Comparison of ENCODE assay signal across 8 cellular contexts in genomic region chr16:2537451-2538379, GRCh38. TPM values are rescaled to one million over a fixed set of nuclear protein-coding genes. Genes with fewer than 3 reads are reported as not detected.
DNase-seq lines count a peak whose midpoint lies in the region; ATAC-seq and TF ChIP-seq lines count a peak whose summit lies in the region.

Gene PDPK1 (plus strand): TSS chr16:2538021. CDS start chr16:2538113, 92 bp downstream.

- in situ Hi-C loops in GM13977 (cut with MboI; ENCODE audit: low pct_unique_long_range_greater_than_20kb, low sequenced_read_pairs, unreplicated experiment), result no loop called here

- H3K9me3 ChIP-seq in left ventricle myocardium inferior (replicated peaks) (no peaks in the 10 kb centered on the region), psoas muscle (no peaks in the 10 kb centered on the region)

- no peaks in the 10 kb centered on the region for H3K27me3 ChIP-seq in left ventricle myocardium inferior (ENCODE audit: low read depth)
- H3K27me3 ChIP-seq in psoas muscle (ENCODE audit: insufficient read depth in 3 of 3, low read length in 2 of 3), result no peaks in the 10 kb centered on the region

- H3K4me1 ChIP-seq in left ventricle myocardium inferior (peaks cover 55% of the 10 kb centered on the region), psoas muscle (peaks cover 38% of the 10 kb centered on the region), urinary bladder (ENCODE audit: insufficient read depth) (no peaks in the 10 kb centered on the region)

- H3K27me3 Mint-ChIP-seq in T-helper 1 cell treated with Interleukin-12 subunit alpha and Interleukin-12 subunit beta and Interleukin-4 antibody, amounts not matched to agents 30 μg/mL and 1 μg/mL, for 36 hours (ENCODE audit: low read depth), result no peaks in the 10 kb centered on the region

- 0% methylated on average over 50 to 126 of the region's 126 CpGs for WGBS in psoas muscle, 3 donors
- WGBS in urinary bladder, result under 1% methylated on average over 121 of the region's 126 CpGs

- peak within 1 kb of the TSS; percentile 74 for H3K4me3 ChIP-seq in left ventricle myocardium inferior
- H3K4me3 ChIP-seq in psoas muscle, result peak within 1 kb of the TSS; percentile 78
- H3K4me3 ChIP-seq in urinary bladder (ENCODE audit: low read depth, low read length), result peak within 1 kb of the TSS; percentile 94

- DNase-seq in GM13977 (ENCODE audit: low spot score) (peak; percentile 98), NCI-H146 treated with DMSO at 0.1 percent for 48 hours (lab: John Stamatoyannopoulos, UW; ENCODE audit: unreplicated experiment) (peak; percentile 91), amniotic stem cell (lab: John Stamatoyannopoulos, UW) (peak; percentile 85), left ventricle myocardium inferior (peak; percentile 95), psoas muscle (peak; percentile 95 to 98)

- peak within 1 kb of the TSS; percentile 87 for H3K4me3 Mint-ChIP-seq in T-helper 1 cell treated with Interleukin-12 subunit alpha and Interleukin-12 subunit beta and Interleukin-4 antibody, amounts not matched to agents 30 μg/mL and 1 μg/mL, for 36 hours

- peak; percentile 75 for ATAC-seq in HG02884 (IDR thresholded peaks at IDR 0.05; ENCODE audit: unreplicated experiment)
- ATAC-seq in psoas muscle, result peak; percentile 92 to 94 (median 94)

- intact Hi-C loops in left ventricle myocardium inferior (cut with micrococcal nuclease), result no loop called here
- intact Hi-C loops in psoas muscle (cut with DNase I), result loop anchor here in 1 of 2 donors (10.0 kb wide), 1 partner anchor 57 kb away; no protein-coding TSS in a partner anchor

- H3K36me3 ChIP-seq in left ventricle myocardium inferior, result no peaks in the 10 kb centered on the region
- peaks cover 0 to 5% of the 10 kb centered on the region in 2 donors for H3K36me3 ChIP-seq in psoas muscle (ENCODE audit: insufficient read depth in 1 of 2, low read depth in 1 of 2)
- no peaks in the 10 kb centered on the region for H3K36me3 ChIP-seq in urinary bladder (ENCODE audit: insufficient read depth)

- H3K36me3 Mint-ChIP-seq in T-helper 1 cell treated with Interleukin-12 subunit alpha and Interleukin-12 subunit beta and Interleukin-4 antibody, amounts not matched to agents 30 μg/mL and 1 μg/mL, for 36 hours (ENCODE audit: low read depth), result peaks cover 6% of the 10 kb centered on the region

- peaks cover 26% of the 10 kb centered on the region for H3K4me1 Mint-ChIP-seq in T-helper 1 cell treated with Interleukin-12 subunit alpha and Interleukin-12 subunit beta and Interleukin-4 antibody, amounts not matched to agents 30 μg/mL and 1 μg/mL, for 36 hours (ENCODE audit: low read depth)

- H3K27ac Mint-ChIP-seq in T-helper 1 cell treated with Interleukin-12 subunit alpha and Interleukin-12 subunit beta and Interleukin-4 antibody, amounts not matched to agents 30 μg/mL and 1 μg/mL, for 36 hours, result peak within 1 kb of the TSS; percentile 93

- no peaks in the 10 kb centered on the region for H3K9me3 Mint-ChIP-seq in T-helper 1 cell treated with Interleukin-12 subunit alpha and Interleukin-12 subunit beta and Interleukin-4 antibody, amounts not matched to agents 30 μg/mL and 1 μg/mL, for 36 hours

- no peak for TF ChIP-seq CTCF in GM13977 (IDR thresholded peaks at IDR 0.05; ENCODE audit: extremely low read depth, insufficient read depth, missing control alignments)
- no peak for TF ChIP-seq CTCF in left ventricle myocardium inferior (IDR thresholded peaks at IDR 0.05; ENCODE audit: borderline replicate concordance)
- no peak for TF ChIP-seq CTCF in psoas muscle (IDR thresholded peaks at IDR 0.05)

- peak within 1 kb of the TSS; percentile 92 for H3K27ac ChIP-seq in left ventricle myocardium inferior (replicated peaks)
- H3K27ac ChIP-seq in psoas muscle, result peak within 1 kb of the TSS; percentile 90
- H3K27ac ChIP-seq in urinary bladder (ENCODE audit: low read depth), result peak within 1 kb of the TSS; percentile 86

RNA-seq across cellular contexts. Expression of gene PDPK1, which starts in this region (rescaled TPM):
- 46.4 TPM for total RNA-seq in left ventricle myocardium inferior
- 10 to 100 TPM; 29.7 to 44.5 (median 36.6) TPM for total RNA-seq in psoas muscle
- polyA plus RNA-seq in psoas muscle, result 10 to 100 TPM; 12.9 to 32.6 (median 14.3) TPM
- total RNA-seq in urinary bladder, result 20.0 TPM
- polyA plus RNA-seq in urinary bladder, result 26.0 TPM

Comparison
In these comparisons a context has a peak if more than half of its experiments do, and no peak if none do; other contexts are left out.
1. Peak in every context shown above with its lines: DNase-seq, ATAC-seq, H3K4me3 ChIP-seq and H3K27ac ChIP-seq.